ENCODE assay signal across 21 cellular contexts in the genomic region with DNA sequence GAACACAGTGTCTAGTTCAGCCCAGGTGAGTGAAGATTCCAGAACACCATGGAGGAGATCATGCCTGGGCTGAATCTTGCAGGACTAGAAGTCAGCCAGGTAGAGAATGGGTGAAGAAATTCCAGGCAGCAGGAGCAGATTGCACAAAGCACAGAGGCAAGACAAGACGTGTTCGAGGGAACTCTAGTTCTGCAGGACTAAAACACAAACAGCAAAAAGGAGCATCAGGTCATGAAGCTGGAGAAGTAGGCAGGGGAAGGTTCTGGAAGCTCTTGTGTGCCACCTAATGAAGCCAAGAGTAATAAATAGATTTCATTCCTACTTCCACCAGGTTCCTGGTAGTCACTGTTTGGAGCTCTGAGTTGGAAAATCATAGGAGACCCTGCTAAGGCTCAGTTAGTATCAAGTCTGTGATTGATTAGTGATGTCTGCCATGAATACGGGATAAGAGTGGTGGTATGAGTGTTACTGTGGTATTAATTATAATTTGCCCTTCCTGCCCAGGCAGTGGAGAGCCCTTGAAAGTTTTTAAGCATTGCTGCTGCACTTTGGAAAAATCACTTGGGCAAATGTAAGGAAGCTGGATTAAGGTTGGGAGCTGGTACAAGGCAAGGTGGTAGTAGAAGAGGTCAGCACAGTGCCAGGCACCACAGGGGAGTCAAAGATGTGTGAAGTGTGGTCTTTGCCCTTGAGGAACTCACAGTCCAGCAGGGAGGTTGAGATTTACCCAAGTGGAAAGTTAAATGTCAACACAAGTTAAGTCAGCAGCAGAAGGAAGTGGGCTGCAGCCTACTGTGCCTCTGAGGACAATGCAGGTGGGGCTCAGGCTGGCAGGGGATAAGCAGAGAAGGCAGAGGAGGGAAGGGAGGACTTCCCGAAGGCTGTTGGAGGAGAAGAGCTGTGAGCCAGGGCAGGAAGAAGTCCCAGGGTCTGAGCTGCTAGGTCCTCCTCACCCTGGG. TPM values are rescaled to one million over a fixed set of nuclear protein-coding genes. Genes with fewer than 3 reads are reported as not detected.
A peak's percentile ranks its signal among the peaks of the same experiment; 100 is the strongest.
DNase-seq lines count a peak whose midpoint lies in the region; FAIRE-seq and TF ChIP-seq lines count a peak whose summit lies in the region.
"Had no signal": no experiment of that assay in that cellular context is flagged by ENCODE, and none has a peak within 500 bp of the region (broad histone marks: within the 10 kb centered on the region; RNA-seq: fewer than 3 reads in every experiment).

No MANE protein-coding gene starts in this region.

- H3K36me3 ChIP-seq in OCI-LY7 (ENCODE audit: insufficient read depth, low read length) = no peaks in the 10 kb centered on the region
- no peaks in the 10 kb centered on the region for H3K36me3 ChIP-seq in neural progenitor cell
- H3K36me3 ChIP-seq: sigmoid colon, SJSA1 had no signal

- TF ChIP-seq CTCF in OCI-LY7 (conservative IDR thresholded peaks at IDR 0.05; ENCODE audit: low read length) = no peak
- peak; percentile 12 for TF ChIP-seq CTCF in choroid plexus epithelial cell (conservative IDR thresholded peaks at IDR 0.05; ENCODE audit: low read depth, low read length)
- no peak for TF ChIP-seq CTCF in neural progenitor cell (IDR thresholded peaks at IDR 0.05)
- no peak for TF ChIP-seq CTCF in GM10248 (IDR thresholded peaks at IDR 0.05; ENCODE audit: control extremely low read depth, extremely low read depth, low read depth, missing control alignments)

- TF ChIP-seq POLR2A in GM12891 (IDR thresholded peaks at IDR 0.05; ENCODE audit: low read depth, low read length) = no peak

- H3K79me2 ChIP-seq in OCI-LY7 (ENCODE audit: insufficient read depth, low read depth, low read length) = no peaks in the 10 kb centered on the region
- H3K79me2 ChIP-seq in neural progenitor cell (ENCODE audit: low read depth) = no peaks in the 10 kb centered on the region

- FAIRE-seq in GM12891 (lab: Jason Lieb, UNC) = peak; percentile 50
- FAIRE-seq: frontal cortex had no signal

- H2AFZ ChIP-seq in OCI-LY7 (ENCODE audit: low read length) (no peak overlapping the region), neural progenitor cell (replicated peaks) (no peak overlapping the region)

- intact Hi-C loops in OCI-LY7 (cut with micrococcal nuclease; ENCODE audit: unreplicated experiment) = no loop called here

- H3K4me3 ChIP-seq in OCI-LY7 (ENCODE audit: low read depth, low read length, poor library complexity, severe bottlenecking) (no peak overlapping the region), choroid plexus epithelial cell (ENCODE audit: low read depth, low read length) (no peak overlapping the region), neural progenitor cell (no peak overlapping the region)
- H3K4me3 ChIP-seq: sigmoid colon, SJSA1 had no signal

- DNase-seq in GM12891 (ENCODE audit: insufficient read length, low spot score) (no peak), OCI-LY7 (ENCODE audit: low spot score) (peak; percentile 24), choroid plexus epithelial cell (ENCODE audit: low read depth) (peak; percentile 42), neural progenitor cell (ENCODE audit: low spot score) (no peak), NCI-H128 (lab: John Stamatoyannopoulos, UW; ENCODE audit: unreplicated experiment) (no peak), GM10248 (ENCODE audit: extremely low spot score) (no peak)
- DNase-seq in activated CD4-positive, alpha-beta T cell treated with anti-CD3 and anti-CD28 coated beads for 4 hours = no peak
- DNase-seq: Caco-2; caudate nucleus; effector memory CD8-positive, alpha-beta T cell; GOT3; left ventricle myocardium superior; NCI-H146; sigmoid colon; stimulated activated CD4-positive, alpha-beta T cell treated with anti-CD3 and anti-CD28 coated beads, Interleukin-2, amount 100 ng/mL, for 24 hours; substantia nigra had no signal

- peak overlapping the region; percentile 40 for H3K27ac Mint-ChIP-seq in neural progenitor cell
- H3K27ac Mint-ChIP-seq: effector memory CD8-positive, alpha-beta T cell had no signal

- H3K27ac ChIP-seq in OCI-LY7 (ENCODE audit: low read depth, low read length, poor library complexity, severe bottlenecking) (no peak overlapping the region), neural progenitor cell (no peak overlapping the region)
- H3K27ac ChIP-seq: sigmoid colon, SJSA1 had no signal

- H3K4me3 Mint-ChIP-seq in neural progenitor cell = no peak overlapping the region
- H3K4me3 Mint-ChIP-seq: effector memory CD8-positive, alpha-beta T cell had no signal

- peaks cover 9% of the 10 kb centered on the region for H3K27me3 Mint-ChIP-seq in neural progenitor cell (ENCODE audit: insufficient read depth, low read depth)

- no peaks in the 10 kb centered on the region for H3K9me3 Mint-ChIP-seq in neural progenitor cell
- H3K9me3 Mint-ChIP-seq: effector memory CD8-positive, alpha-beta T cell had no signal

- no TSS peak for BruUV-seq in OCI-LY7 (replicated peaks; lab: Mats Ljungman, UMichigan)

- H3K27me3 ChIP-seq in neural progenitor cell = no peaks in the 10 kb centered on the region
- H3K27me3 ChIP-seq: SJSA1 had no signal

- H3K9ac ChIP-seq in neural progenitor cell = no peak overlapping the region

- H3K9me2 ChIP-seq in OCI-LY7 (ENCODE audit: insufficient read depth, low read length) = no peaks in the 10 kb centered on the region

- POLR2A ChIA-PET in OCI-LY7 (lab: Charles Lee) (no interaction called here), GM10248 (lab: Yijun Ruan, JAX) (no interaction called here)

- H3K4me1 ChIP-seq in OCI-LY7 (ENCODE audit: insufficient read depth, low read length, poor library complexity, severe bottlenecking) (no peaks in the 10 kb centered on the region), neural progenitor cell (no peaks in the 10 kb centered on the region)
- H3K4me1 ChIP-seq: sigmoid colon, SJSA1 had no signal

- peaks cover 9% of the 10 kb centered on the region for H3K4me1 Mint-ChIP-seq in neural progenitor cell

- H3F3A ChIP-seq in neural progenitor cell (ENCODE audit: low read depth) = no peaks in the 10 kb centered on the region

- no peaks in the 10 kb centered on the region for H3K36me3 Mint-ChIP-seq in neural progenitor cell

- H3K9me3 ChIP-seq in OCI-LY7 (ENCODE audit: low read length) (no peaks in the 10 kb centered on the region), neural progenitor cell (ENCODE audit: low read depth) (no peaks in the 10 kb centered on the region)
- H3K9me3 ChIP-seq: Caco-2, sigmoid colon, SJSA1 had no signal

- CTCF ChIA-PET in OCI-LY7 (lab: Charles Lee; ENCODE audit: unreplicated experiment) (interaction anchor here (0.6 kb wide), 1 partner anchor 123 kb away, joined by 3 read pairs; no protein-coding TSS in a partner anchor), GM10248 (lab: Yijun Ruan, JAX) (interaction anchor here (0.9 to 16.2 kb wide), 6 partner anchors 9 to 120 kb away, joined by 3 to 260 read pairs (median 4); partner anchors contain the start of genes FOXN1 and RSKR)

- H3K4me2 ChIP-seq in OCI-LY7 (ENCODE audit: low read length) (no peak overlapping the region), neural progenitor cell (no peak overlapping the region)

- H4K20me1 ChIP-seq in OCI-LY7 (ENCODE audit: insufficient read depth, low read length) = no peaks in the 10 kb centered on the region
- H4K20me1 ChIP-seq in neural progenitor cell (ENCODE audit: low read depth) = no peaks in the 10 kb centered on the region

TF ChIP-seq in GM12891, 5 proteins besides CTCF, POLR2A, EP300 and RAD21:
- TF ChIP-seq POU2F2 (IDR thresholded peaks at IDR 0.05; ENCODE audit: low read depth, low read length) (no peak), PAX5 (IDR thresholded peaks at IDR 0.05; ENCODE audit: insufficient read depth, low read length, severe bottlenecking) (no peak), SPI1 (IDR thresholded peaks at IDR 0.05; ENCODE audit: low read depth, low read length) (no peak), POLR2AphosphoS5 (IDR thresholded peaks at IDR 0.05; ENCODE audit: low read depth, low read length) (no peak), TAF1 (IDR thresholded peaks at IDR 0.05; ENCODE audit: low read depth, low read length) (no peak)
TF ChIP-seq in GM12891: peak in this region for 0.

RNA-seq across cellular contexts. Expression of gene FOXN1, which starts 13.5 kb away (rescaled TPM):
- polyA plus RNA-seq in GM12891 (2012; ENCODE audit: low read depth, missing spikeins) = not detected
- not detected in 2 replicates for total RNA-seq in OCI-LY7 (2014; rRNA removed; shearing (Covaris generic))
- total RNA-seq in OCI-LY7 (2022) (not detected in 2 replicates), neural progenitor cell (ENCODE audit: low replicate concordance) (not detected in 2 replicates)
- total RNA-seq: frontal cortex; left ventricle myocardium superior; LHCN-M2; omental fat pad; sigmoid colon; SJSA1; T-helper 2 cell treated with Interferon-gamma antibody and Interleukin-4, amounts not matched to agents 100 ng/mL and 5 ng/mL, for 36 hours had no signal

RNA-seq across cellular contexts. Expression of gene SLC13A2, which starts 19.2 kb away (rescaled TPM):
- 0.04 TPM for polyA plus RNA-seq in GM12891 (2012; ENCODE audit: low read depth, missing spikeins)
- total RNA-seq in OCI-LY7 (2014; rRNA removed; shearing (Covaris generic)) = not detected in 2 replicates
- total RNA-seq in OCI-LY7 (2022) = not detected in 2 replicates
- total RNA-seq in neural progenitor cell (ENCODE audit: low replicate concordance) = not detected in 2 replicates
- total RNA-seq: frontal cortex; left ventricle myocardium superior; LHCN-M2; omental fat pad; SJSA1; T-helper 2 cell treated with Interferon-gamma antibody and Interleukin-4, amounts not matched to agents 100 ng/mL and 5 ng/mL, for 36 hours had no signal

RNA-seq across cellular contexts. Expression of gene UNC119, which starts 59.8 kb away (rescaled TPM):
- 63.6 TPM for polyA plus RNA-seq in GM12891 (2012; ENCODE audit: low read depth, missing spikeins)
- total RNA-seq in OCI-LY7 (2014; rRNA removed; shearing (Covaris generic)) = 10.5 and 14.2 TPM in 2 replicates
- total RNA-seq in OCI-LY7 (2022) = 8.4 and 14.9 TPM in 2 replicates
- total RNA-seq in neural progenitor cell (ENCODE audit: low replicate concordance) = 61.4 and 103 TPM in 2 replicates

Comparison
In these comparisons a context has a peak if more than half of its experiments do, and no peak if none do; other contexts are left out.
1. DNase-seq: peak in OCI-LY7 (single experiment) and choroid plexus epithelial cell (single experiment); none in GM12891 (single experiment), neural progenitor cell (single experiment), NCI-H128 (single experiment), activated CD4-positive, alpha-beta T cell treated with anti-CD3 and anti-CD28 coated beads for 4 hours (0 of 2) and GM10248 (single experiment).